21 cellular contexts compared by ENCODE assay signal in genomic region chrX:2488621-2489285, GRCh38. TPM values are rescaled to one million over a fixed set of nuclear protein-coding genes. Genes with fewer than 3 reads are reported as not detected.
A peak's percentile ranks its signal among the peaks of the same experiment; 100 is the strongest.
DNase-seq lines count a peak whose midpoint lies in the region; ATAC-seq and TF ChIP-seq lines count a peak whose summit lies in the region.
"Had no signal": no experiment of that assay in that cellular context is flagged by ENCODE, and none has a peak within 500 bp of the region (broad histone marks: within the 10 kb centered on the region; RNA-seq: fewer than 3 reads in every experiment).

No MANE protein-coding gene starts in this region.

- CTCF ChIA-PET in activated CD8-positive, alpha-beta T cell treated with anti-CD3 and anti-CD28 coated beads for 36 hours (lab: Charles Lee) = no interaction called here

- no peak overlapping the region for H3K4me3 Mint-ChIP-seq in activated CD8-positive, alpha-beta T cell treated with anti-CD3 and anti-CD28 coated beads for 36 hours
- H3K4me3 Mint-ChIP-seq in mesothelial cell of epicardium = no peak overlapping the region
- H3K4me3 Mint-ChIP-seq: CD4-positive, alpha-beta memory T cell; HFFc6 had no signal

- POLR2A ChIA-PET in activated CD8-positive, alpha-beta T cell treated with anti-CD3 and anti-CD28 coated beads for 36 hours (lab: Charles Lee) = no interaction called here

- H3K9me3 ChIP-seq in WERI-Rb-1 (ENCODE audit: severe bottlenecking) = no peaks in the 10 kb centered on the region
- H3K9me3 ChIP-seq: BE2C had no signal

- no peaks in the 10 kb centered on the region for H3K9me3 Mint-ChIP-seq in activated CD8-positive, alpha-beta T cell treated with anti-CD3 and anti-CD28 coated beads for 36 hours
- H3K9me3 Mint-ChIP-seq in mesothelial cell of epicardium = no peaks in the 10 kb centered on the region
- H3K9me3 Mint-ChIP-seq: CD4-positive, alpha-beta memory T cell; HFFc6 had no signal

- no peak overlapping the region for H3K4me3 ChIP-seq in WERI-Rb-1 (ENCODE audit: low read depth, low read length)
- H3K4me3 ChIP-seq: PC-9, SK-N-MC had no signal

- H3K4me1 Mint-ChIP-seq in activated CD8-positive, alpha-beta T cell treated with anti-CD3 and anti-CD28 coated beads for 36 hours (ENCODE audit: low read depth) = peaks cover 2% of the 10 kb centered on the region
- H3K4me1 Mint-ChIP-seq in mesothelial cell of epicardium = peaks cover 7% of the 10 kb centered on the region

- H3K27ac Mint-ChIP-seq in activated CD8-positive, alpha-beta T cell treated with anti-CD3 and anti-CD28 coated beads for 36 hours = no peak overlapping the region
- H3K27ac Mint-ChIP-seq in mesothelial cell of epicardium = no peak overlapping the region
- H3K27ac Mint-ChIP-seq: CD4-positive, alpha-beta memory T cell; HFFc6 had no signal

- H3K27me3 ChIP-seq in WERI-Rb-1 (ENCODE audit: insufficient read depth, low read depth, severe bottlenecking) = no peaks in the 10 kb centered on the region
- H3K27me3 ChIP-seq: BE2C had no signal

- ATAC-seq in HG02798 (IDR thresholded peaks at IDR 0.05; ENCODE audit: poor library complexity, unreplicated experiment) = no peak
- ATAC-seq in activated CD8-positive, alpha-beta T cell treated with anti-CD3 and anti-CD28 coated beads for 36 hours = no peak

- TF ChIP-seq CTCF in GM13977 (IDR thresholded peaks at IDR 0.05; ENCODE audit: extremely low read depth, insufficient read depth, missing control alignments) (no peak), WERI-Rb-1 (IDR thresholded peaks at IDR 0.05; ENCODE audit: low read depth, low read length) (no peak), mesothelial cell of epicardium (IDR thresholded peaks at IDR 0.05; ENCODE audit: unreplicated experiment) (no peak)
- no peak for TF ChIP-seq CTCF in activated CD8-positive, alpha-beta T cell treated with anti-CD3 and anti-CD28 coated beads for 36 hours (IDR thresholded peaks at IDR 0.05)

- no peak overlapping the region for H3K27ac ChIP-seq in WERI-Rb-1
- H3K27ac ChIP-seq: PC-9, SK-N-MC had no signal

- no peaks in the 10 kb centered on the region for H3K27me3 Mint-ChIP-seq in activated CD8-positive, alpha-beta T cell treated with anti-CD3 and anti-CD28 coated beads for 36 hours
- H3K27me3 Mint-ChIP-seq in mesothelial cell of epicardium (ENCODE audit: low read depth) = no peaks in the 10 kb centered on the region
- H3K27me3 Mint-ChIP-seq: CD4-positive, alpha-beta memory T cell had no signal

- peaks cover 36% of the 10 kb centered on the region for H3K36me3 Mint-ChIP-seq in activated CD8-positive, alpha-beta T cell treated with anti-CD3 and anti-CD28 coated beads for 36 hours (ENCODE audit: low read depth)
- peaks cover 51% of the 10 kb centered on the region for H3K36me3 Mint-ChIP-seq in mesothelial cell of epicardium

- intact Hi-C loops in activated CD8-positive, alpha-beta T cell treated with anti-CD3 and anti-CD28 coated beads for 36 hours (cut with micrococcal nuclease) = no loop called here

- DNase-seq in GM13977 (ENCODE audit: low spot score) (peak; percentile 20), WERI-Rb-1 (peak; percentile 4), islet precursor cell (peak; percentile 40), mesothelial cell of epicardium (ENCODE audit: low spot score in 2 of 2, unreplicated experiment in 2 of 2) (no peak), DMS79 (lab: John Stamatoyannopoulos, UW) (no peak)
- DNase-seq in activated CD8-positive, alpha-beta T cell treated with anti-CD3 and anti-CD28 coated beads for 36 hours = no peak
- DNase-seq: BE2C; CD4-positive, alpha-beta memory T cell; HFFc6; NCI-H1105; NCI-H146; NCI-H2029; NCI-H2227 treated with DMSO at 0.1 percent for 48 hours; NCI-H510A treated with DMSO at 0.1 percent for 48 hours; NCI-H748 treated with DMSO at 0.1 percent for 48 hours; PC-9; RPMI8226; SHP77 treated with DMSO at 0.1 percent for 48 hours; SW 1271 had no signal

- in situ Hi-C loops in GM13977 (cut with MboI; ENCODE audit: low pct_unique_long_range_greater_than_20kb, low sequenced_read_pairs, unreplicated experiment) = no loop called here

- peaks cover 66% of the 10 kb centered on the region for H3K36me3 ChIP-seq in WERI-Rb-1

RNA-seq across cellular contexts. Expression of gene DHRSX, which starts 12.0 kb away (rescaled TPM):
- 10 to 100 TPM; 19.7 to 22.0 TPM for total RNA-seq in activated CD8-positive, alpha-beta T cell treated with anti-CD3 and anti-CD28 coated beads for 36 hours
- 43.5 to 46.0 TPM (median 44.3 TPM) in 3 replicates for total RNA-seq in mesothelial cell of epicardium

RNA-seq across cellular contexts. Expression of gene ZBED1, which starts 12.0 kb away (rescaled TPM):
- total RNA-seq in activated CD8-positive, alpha-beta T cell treated with anti-CD3 and anti-CD28 coated beads for 36 hours = 10 to 100 TPM; 26.3 to 28.7 TPM
- total RNA-seq in mesothelial cell of epicardium = 42.5 to 46.3 TPM (median 46.1 TPM) in 3 replicates

Comparison
In these comparisons a context has a peak if more than half of its experiments do, and no peak if none do; other contexts are left out.
1. DNase-seq: peak in GM13977 (single experiment), WERI-Rb-1 (single experiment) and islet precursor cell (single experiment); none in activated CD8-positive, alpha-beta T cell treated with anti-CD3 and anti-CD28 coated beads for 36 hours (single experiment), mesothelial cell of epicardium (0 of 2) and DMS79 (single experiment).